35 cellular contexts compared by ENCODE assay signal in the genomic region with DNA sequence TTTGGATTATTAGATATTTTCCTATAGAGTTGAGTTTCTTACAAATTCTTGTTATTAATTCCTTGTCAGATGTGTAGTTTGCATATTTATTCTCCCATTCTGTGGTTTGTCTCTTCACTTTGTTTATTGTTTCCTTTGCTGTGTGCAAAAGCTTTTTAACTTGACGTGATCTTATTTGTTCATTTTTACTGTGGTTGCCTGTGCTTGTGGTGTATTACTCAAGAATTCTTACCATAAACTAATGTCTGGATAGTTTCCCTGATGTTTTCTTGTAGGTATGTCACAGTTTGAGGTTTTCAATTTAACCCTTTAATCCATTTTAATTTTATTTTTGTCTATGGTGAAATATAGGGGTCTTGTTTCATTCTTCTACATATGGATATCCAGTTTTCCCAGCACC.
"Had no signal": no experiment of that assay in that cellular context is flagged by ENCODE, and none has a peak within 500 bp of the region (broad histone marks: within the 10 kb centered on the region; RNA-seq: fewer than 3 reads in every experiment).

No MANE protein-coding gene starts in this region.

- DNase-seq: Karpas-422, Kasumi-1, MG63, MM.1S, MV-4-11, NCI-H1048, NCI-H1092, NCI-H1092 treated with DMSO at 0.1 percent for 48 hours, NCI-H1105, NCI-H1105 treated with DMSO at 0.1 percent for 48 hours, NCI-H1417, NCI-H1417 treated with DMSO at 0.1 percent for 48 hours, NCI-H1436, NCI-H1436 treated with DMSO at 0.1 percent for 48 hours, NCI-H146, NCI-H1694, NCI-H1694 treated with DMSO at 0.1 percent for 48 hours, NCI-H187, NCI-H187 treated with DMSO at 0.1 percent for 48 hours, NCI-H1930, NCI-H2029, NCI-H2029 treated with DMSO at 0.1 percent for 48 hours, NCI-H2081, NCI-H2081 treated with DMSO at 0.1 percent for 48 hours, NCI-H2107, NCI-H2171, NCI-H2171 treated with DMSO at 0.1 percent for 48 hours, NCI-H2227 treated with DMSO at 0.1 percent for 48 hours, NCI-H226, NCI-H345, NCI-H446, NCI-H446 treated with DMSO at 0.1 percent for 48 hours, NCI-H510A, NCI-H510A treated with DMSO at 0.1 percent for 48 hours, NCI-H524 had no signal
